24 cellular contexts compared by ENCODE assay signal in genomic region chr5:417765-418559, GRCh38. TPM values are rescaled to one million over a fixed set of nuclear protein-coding genes. Genes with fewer than 3 reads are reported as not detected.
DNase-seq lines count a peak whose midpoint lies in the region; TF ChIP-seq lines count a peak whose summit lies in the region.
"Had no signal": no experiment of that assay in that cellular context is flagged by ENCODE, and none has a peak within 500 bp of the region (broad histone marks: within the 10 kb centered on the region; RNA-seq: fewer than 3 reads in every experiment).

No MANE protein-coding gene starts in this region.

- H3K27me3 Mint-ChIP-seq in HFFc6 (ENCODE audit: insufficient read depth), result peaks cover 27% of the 10 kb centered on the region
- H3K27me3 Mint-ChIP-seq in neural progenitor cell (ENCODE audit: insufficient read depth, low read depth), result peaks cover 21% of the 10 kb centered on the region
- H3K27me3 Mint-ChIP-seq: B cell; stimulated activated naive CD8-positive, alpha-beta T cell treated with anti-CD3 and anti-CD28 coated beads, Interleukin-15, Interleukin-2, amounts not matched to agents 100 ng/mL and 50 ng/mL, for 24 hours had no signal

- TF ChIP-seq CTCF in HFFc6 (IDR thresholded peaks at IDR 0.05), result no peak
- no peak for TF ChIP-seq CTCF in neural progenitor cell (IDR thresholded peaks at IDR 0.05)

- H2AFZ ChIP-seq in neural progenitor cell (replicated peaks), result no peak overlapping the region

- DNase-seq in COR-L47 (lab: John Stamatoyannopoulos, UW), result peak; percentile 25
- no peak for DNase-seq in HFFc6
- peak; percentile 43 for DNase-seq in adipocyte (ENCODE audit: low read depth)
- no peak for DNase-seq in neural progenitor cell (ENCODE audit: low spot score)
- DNase-seq in substantia nigra (lab: John Stamatoyannopoulos, UW), result no peak
- no peak for DNase-seq in activated CD4-positive, alpha-beta T cell treated with anti-CD3 and anti-CD28 coated beads for 48 hours
- DNase-seq in activated CD4-positive, alpha-beta T cell treated with anti-CD3 and anti-CD28 coated beads, Interleukin-2, amount 50 U/mL, for 1 hour, result no peak
- DNase-seq: activated CD8-positive, alpha-beta memory T cell treated with anti-CD3 and anti-CD28 coated beads for 24 hours; activated naive CD4-positive, alpha-beta T cell treated with anti-CD3 and anti-CD28 coated beads for 36 hours; activated T-cell treated with anti-CD3 and anti-CD28 coated beads, Interleukin-2, amount 50 U/mL, for 4 hours; cerebellar nuclear complex; Kasumi-1; NCI-H1105; nephron progenitor cell; stimulated activated CD4-positive, alpha-beta T cell treated with anti-CD3 and anti-CD28 coated beads, Interleukin-2, amount 100 ng/mL, for 48 hours; T-helper 2 cell had no signal

- H3K9ac ChIP-seq in adipocyte (ENCODE audit: low read length), result no peak overlapping the region
- H3K9ac ChIP-seq in neural progenitor cell, result no peak overlapping the region

- peaks cover 9% of the 10 kb centered on the region for H3K4me1 ChIP-seq in adipocyte (ENCODE audit: control insufficient read depth, insufficient read depth, low read length)
- H3K4me1 ChIP-seq in neural progenitor cell, result peaks cover 4% of the 10 kb centered on the region
- H3K4me1 ChIP-seq: ascending aorta had no signal

- no peak overlapping the region for H3K4me2 ChIP-seq in neural progenitor cell

- H3K4me1 Mint-ChIP-seq in HFFc6 (ENCODE audit: low read depth), result peaks cover 21% of the 10 kb centered on the region
- peaks cover 49% of the 10 kb centered on the region for H3K4me1 Mint-ChIP-seq in neural progenitor cell

- H3K36me3 Mint-ChIP-seq in HFFc6 (ENCODE audit: low read depth) (peaks cover 49% of the 10 kb centered on the region), neural progenitor cell (no peaks in the 10 kb centered on the region)

- H3K36me3 ChIP-seq in adipocyte (ENCODE audit: control insufficient read depth, insufficient read depth, low read length, severe bottlenecking) (no peaks in the 10 kb centered on the region), neural progenitor cell (no peaks in the 10 kb centered on the region)
- H3K36me3 ChIP-seq: ascending aorta, esophagus muscularis mucosa, WERI-Rb-1 had no signal

- no peaks in the 10 kb centered on the region for H3F3A ChIP-seq in neural progenitor cell (ENCODE audit: low read depth)

- no peak overlapping the region for H3K27ac ChIP-seq in neural progenitor cell
- H3K27ac ChIP-seq in substantia nigra (ENCODE audit: low read depth, low read length, poor library complexity, severe bottlenecking), result no peak overlapping the region
- H3K27ac ChIP-seq: ascending aorta, esophagus muscularis mucosa, WERI-Rb-1 had no signal

- no peaks in the 10 kb centered on the region for H3K9me3 ChIP-seq in adipocyte (ENCODE audit: control insufficient read depth, low read length)
- no peaks in the 10 kb centered on the region for H3K9me3 ChIP-seq in neural progenitor cell (ENCODE audit: low read depth)
- H3K9me3 ChIP-seq: ascending aorta, esophagus muscularis mucosa had no signal

- H3K4me3 Mint-ChIP-seq in HFFc6, result no peak overlapping the region; the same call in 1 of the 2 replicates
- H3K4me3 Mint-ChIP-seq in neural progenitor cell, result no peak overlapping the region
- H3K4me3 Mint-ChIP-seq: activated naive CD4-positive, alpha-beta T cell treated with anti-CD3 and anti-CD28 coated beads for 36 hours; activated T-cell treated with anti-CD3 and anti-CD28 coated beads, Interleukin-2, amount 50 U/mL, for 4 hours; B cell; H9; mesothelial cell of epicardium; nephron progenitor cell; stimulated activated naive CD8-positive, alpha-beta T cell treated with anti-CD3 and anti-CD28 coated beads, Interleukin-15, Interleukin-2, amounts not matched to agents 100 ng/mL and 50 ng/mL, for 24 hours had no signal

- H3K27me3 ChIP-seq in adipocyte (replicated peaks; ENCODE audit: control insufficient read depth, insufficient read depth, low read length) (no peaks in the 10 kb centered on the region), neural progenitor cell (no peaks in the 10 kb centered on the region)
- H3K27me3 ChIP-seq: ascending aorta had no signal

- H3K79me2 ChIP-seq in neural progenitor cell (ENCODE audit: low read depth), result no peaks in the 10 kb centered on the region

- H3K4me3 ChIP-seq in adipocyte (ENCODE audit: low read length) (no peak overlapping the region), neural progenitor cell (no peak overlapping the region)
- H3K4me3 ChIP-seq: ascending aorta, esophagus muscularis mucosa, skin epidermis had no signal

- no peaks in the 10 kb centered on the region for H4K20me1 ChIP-seq in neural progenitor cell (ENCODE audit: low read depth)

- H3K9me3 Mint-ChIP-seq in HFFc6 (peaks cover 5% of the 10 kb centered on the region; the same call in 1 of the 2 replicates), neural progenitor cell (no peaks in the 10 kb centered on the region)
- H3K9me3 Mint-ChIP-seq: activated naive CD4-positive, alpha-beta T cell treated with anti-CD3 and anti-CD28 coated beads for 36 hours; activated T-cell treated with anti-CD3 and anti-CD28 coated beads, Interleukin-2, amount 50 U/mL, for 4 hours; H9; mesothelial cell of epicardium; nephron progenitor cell; stimulated activated naive CD8-positive, alpha-beta T cell treated with anti-CD3 and anti-CD28 coated beads, Interleukin-15, Interleukin-2, amounts not matched to agents 100 ng/mL and 50 ng/mL, for 24 hours had no signal

- H3K27ac Mint-ChIP-seq in HFFc6 (peak overlapping the region; percentile 26), neural progenitor cell (peak overlapping the region; percentile 80)
- H3K27ac Mint-ChIP-seq: activated naive CD4-positive, alpha-beta T cell treated with anti-CD3 and anti-CD28 coated beads for 36 hours; B cell; H9; mesothelial cell of epicardium; nephron progenitor cell; stimulated activated naive CD8-positive, alpha-beta T cell treated with anti-CD3 and anti-CD28 coated beads, Interleukin-15, Interleukin-2, amounts not matched to agents 100 ng/mL and 50 ng/mL, for 24 hours had no signal

RNA-seq across cellular contexts. Expression of gene EXOC3, which starts 25.0 kb away (rescaled TPM):
- total RNA-seq in HFFc6 (2021; fragmentation: NEBNext Ultra II Directional; extraction: Animal tissue kit (Norgen Biotek cat#: 25700)), result 10 to 100 TPM; 46.8 to 54.1 (median 50.3) TPM
- 19.2 and 37.6 TPM in 2 replicates for total RNA-seq in neural progenitor cell (ENCODE audit: low replicate concordance)

Comparison
In these comparisons a context has a peak if more than half of its experiments do, and no peak if none do; other contexts are left out.
1. DNase-seq: peak in COR-L47 (single experiment) and adipocyte (single experiment); none in HFFc6 (single experiment), neural progenitor cell (single experiment), substantia nigra (0 of 49), activated CD4-positive, alpha-beta T cell treated with anti-CD3 and anti-CD28 coated beads for 48 hours (single experiment) and activated CD4-positive, alpha-beta T cell treated with anti-CD3 and anti-CD28 coated beads, Interleukin-2, amount 50 U/mL, for 1 hour (single experiment).